ENCODE assay signal across 19 cellular contexts in the genomic region with DNA sequence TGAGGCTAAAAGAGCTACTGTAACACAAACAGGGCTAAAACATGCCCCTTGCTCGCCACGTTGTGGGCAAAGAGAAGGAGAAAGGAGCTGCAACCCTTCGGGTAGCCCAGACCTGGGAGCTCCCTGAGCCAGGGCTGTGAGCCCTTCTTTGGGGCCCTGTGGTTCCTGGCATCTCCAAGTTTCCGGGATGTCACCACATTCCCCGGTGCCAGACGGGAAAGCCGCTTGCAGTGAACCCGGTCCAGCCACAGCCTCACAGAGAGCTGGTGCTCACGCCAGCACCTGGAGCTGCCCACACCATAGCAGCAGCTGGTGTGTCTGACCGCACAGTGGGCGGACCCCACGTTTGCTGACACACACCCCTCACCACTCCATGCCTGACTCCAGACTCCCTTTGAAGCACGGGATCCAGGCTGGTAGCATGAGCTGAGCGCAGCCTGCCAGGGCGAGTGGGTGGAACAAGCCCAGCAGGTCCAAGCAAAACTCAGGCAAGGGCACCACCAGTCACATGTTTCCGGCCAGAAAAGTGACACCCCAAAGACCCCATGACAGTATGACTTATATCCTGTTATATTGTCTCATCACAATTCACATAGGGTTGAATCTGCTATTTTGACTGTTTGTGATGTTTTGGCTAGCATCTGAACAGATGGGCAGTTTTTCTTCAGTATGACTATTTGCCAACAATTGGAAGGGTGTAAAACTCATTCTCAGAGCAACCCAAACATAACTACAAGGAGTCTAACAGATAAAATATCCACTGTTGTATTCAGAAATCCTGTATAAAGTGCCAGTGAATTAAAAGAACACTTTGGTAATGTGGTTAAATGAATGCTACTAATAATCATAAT.
"Had no signal": no experiment of that assay in that cellular context is flagged by ENCODE, and none has a peak within 500 bp of the region (broad histone marks: within the 10 kb centered on the region; RNA-seq: fewer than 3 reads in every experiment).

No MANE protein-coding gene starts in this region.

- DNase-seq: activated CD4-positive, alpha-beta T cell treated with anti-CD3 and anti-CD28 coated beads, Interleukin-2, amount 10 ng/mL, durations not matched to agents 24 days and 14 days; activated CD8-positive, alpha-beta memory T cell treated with anti-CD3 and anti-CD28 coated beads, Interleukin-2, amount 50 U/mL, for 4 hours; activated gamma-delta T cell treated with Interleukin-2 at 50 U/mL for 16 hours; activated naive CD8-positive, alpha-beta T cell treated with anti-CD3 and anti-CD28 coated beads, Interleukin-2, amount 10 ng/mL, durations not matched to agents 7 days and 5 days; activated T-cell treated with anti-CD3 and anti-CD28 coated beads, Interleukin-2, amount 50 U/mL, for 72 hours; brain microvascular endothelial cell; effector memory CD4-positive, alpha-beta T cell; esophagus squamous epithelium; immature natural killer cell; kidney glomerular epithelial cell; left ventricle myocardium inferior; mucosa of descending colon; nephron progenitor cell; occipital lobe; retina; stimulated activated naive B cell treated with anti-CD40 and anti-IgM and Interleukin-4, amounts not matched to agents 10 μg/mL and 1 μg/mL and 100 μg/mL, for 72 hours; T1000; thyroid gland had no signal

- H3K27ac ChIP-seq: brain microvascular endothelial cell, esophagus squamous epithelium, left ventricle myocardium inferior, thyroid gland had no signal

- ATAC-seq: activated T-cell treated with anti-CD3 and anti-CD28 coated beads, Interleukin-2, amount 50 U/mL, for 72 hours; mucosa of descending colon; SK-N-SH treated with all-trans-retinoic acid at 6 μM for 48 hours; stimulated activated naive B cell treated with anti-CD40 and anti-IgM and Interleukin-4, amounts not matched to agents 10 μg/mL and 1 μg/mL and 100 μg/mL, for 72 hours had no signal

- H3K4me1 ChIP-seq: esophagus squamous epithelium, left ventricle myocardium inferior had no signal

- H3K27me3 ChIP-seq: brain microvascular endothelial cell, esophagus squamous epithelium, thyroid gland had no signal

- H3K4me3 ChIP-seq: esophagus squamous epithelium, left ventricle myocardium inferior, mucosa of descending colon, thyroid gland had no signal

- H3K9me3 ChIP-seq: esophagus squamous epithelium, left ventricle myocardium inferior, mucosa of descending colon, thyroid gland had no signal

- H3K36me3 ChIP-seq: brain microvascular endothelial cell, esophagus squamous epithelium, left ventricle myocardium inferior, thyroid gland had no signal
